20 cellular contexts compared by ENCODE assay signal in genomic region chr2:152650768-152651371, GRCh38.
A peak's percentile ranks its signal among the peaks of the same experiment; 100 is the strongest.
DNase-seq lines count a peak whose midpoint lies in the region; ATAC-seq, FAIRE-seq and TF ChIP-seq lines count a peak whose summit lies in the region.
"Had no signal": no experiment of that assay in that cellular context is flagged by ENCODE, and none has a peak within 500 bp of the region (broad histone marks: within the 10 kb centered on the region; RNA-seq: fewer than 3 reads in every experiment).

No MANE protein-coding gene starts in this region.

- H3K4me2 ChIP-seq in astrocyte (ENCODE audit: low read length) = no peak overlapping the region
- H3K4me2 ChIP-seq: KMS-11 had no signal

- TF ChIP-seq POLR2A in GM12891 (IDR thresholded peaks at IDR 0.05; ENCODE audit: low read depth, low read length) (0 out of 2 replicates have a peak, but pooled peaks have one; percentile 20), suprapubic skin (IDR thresholded peaks at IDR 0.05) (no peak)

- H3K27me3 Mint-ChIP-seq in activated CD4-positive, alpha-beta T cell treated with anti-CD3 and anti-CD28 coated beads for 36 hours = no peaks in the 10 kb centered on the region
- no peaks in the 10 kb centered on the region for H3K27me3 Mint-ChIP-seq in activated CD4-positive, alpha-beta T cell treated with anti-CD3 and anti-CD28 coated beads, Interleukin-2, amount 10 ng/mL, durations not matched to agents 24 days and 14 days
- no peaks in the 10 kb centered on the region for H3K27me3 Mint-ChIP-seq in astrocyte (ENCODE audit: low read depth, unreplicated experiment)
- no peaks in the 10 kb centered on the region for H3K27me3 Mint-ChIP-seq in naive B cell
- no peaks in the 10 kb centered on the region for H3K27me3 Mint-ChIP-seq in natural killer cell treated with Interleukin-12 subunit alpha and Interleukin-12 subunit beta and Interleukin-15 and Interleukin-18, amount 100 ng/mL, for 72 hours
- H3K27me3 Mint-ChIP-seq: CD4-positive, CD25-positive, alpha-beta regulatory T cell had no signal

- H3K4me3 ChIP-seq in astrocyte (ENCODE audit: insufficient read depth, low read depth, low read length) = no peak overlapping the region
- no peak overlapping the region for H3K4me3 ChIP-seq in suprapubic skin

- peaks cover 1% of the 10 kb centered on the region for H3K4me1 Mint-ChIP-seq in activated CD4-positive, alpha-beta T cell treated with anti-CD3 and anti-CD28 coated beads for 36 hours
- no peaks in the 10 kb centered on the region for H3K4me1 Mint-ChIP-seq in activated CD4-positive, alpha-beta T cell treated with anti-CD3 and anti-CD28 coated beads, Interleukin-2, amount 10 ng/mL, durations not matched to agents 24 days and 14 days
- H3K4me1 Mint-ChIP-seq in astrocyte (ENCODE audit: low read depth, unreplicated experiment) (peaks cover 9% of the 10 kb centered on the region), naive B cell (no peaks in the 10 kb centered on the region)
- H3K4me1 Mint-ChIP-seq in natural killer cell treated with Interleukin-12 subunit alpha and Interleukin-12 subunit beta and Interleukin-15 and Interleukin-18, amount 100 ng/mL, for 72 hours (ENCODE audit: low read depth in 2 of 2) = no peaks in the 10 kb centered on the region

- FAIRE-seq in GM12891 (lab: Jason Lieb, UNC) (peak; percentile 9), astrocyte (lab: Jason Lieb, UNC) (no peak)

- POLR2A ChIA-PET in activated CD4-positive, alpha-beta T cell treated with anti-CD3 and anti-CD28 coated beads for 36 hours (lab: Charles Lee) = no interaction called here

- H3K27ac ChIP-seq in astrocyte (ENCODE audit: low read depth, low read length) = no peak overlapping the region
- no peak overlapping the region for H3K27ac ChIP-seq in suprapubic skin
- H3K27ac ChIP-seq: 22Rv1, KMS-11 had no signal

- peaks cover 17% of the 10 kb centered on the region for H3K4me1 ChIP-seq in astrocyte (ENCODE audit: insufficient read depth, low read length)
- H3K4me1 ChIP-seq in suprapubic skin = peaks cover 26% of the 10 kb centered on the region
- H3K4me1 ChIP-seq: BE2C had no signal

- H3K36me3 ChIP-seq in astrocyte (ENCODE audit: insufficient read depth, low read length) = peaks cover 7% of the 10 kb centered on the region
- H3K36me3 ChIP-seq in suprapubic skin = peaks cover 32% of the 10 kb centered on the region
- H3K36me3 ChIP-seq: BE2C had no signal

- no peak overlapping the region for H3K4me3 Mint-ChIP-seq in activated CD4-positive, alpha-beta T cell treated with anti-CD3 and anti-CD28 coated beads for 36 hours
- no peak overlapping the region for H3K4me3 Mint-ChIP-seq in activated CD4-positive, alpha-beta T cell treated with anti-CD3 and anti-CD28 coated beads, Interleukin-2, amount 10 ng/mL, durations not matched to agents 24 days and 14 days
- H3K4me3 Mint-ChIP-seq in astrocyte (ENCODE audit: unreplicated experiment) (no peak overlapping the region), naive B cell (no peak overlapping the region)
- no peak overlapping the region for H3K4me3 Mint-ChIP-seq in natural killer cell treated with Interleukin-12 subunit alpha and Interleukin-12 subunit beta and Interleukin-15 and Interleukin-18, amount 100 ng/mL, for 72 hours
- H3K4me3 Mint-ChIP-seq: CD4-positive, CD25-positive, alpha-beta regulatory T cell had no signal

- DNase-seq in activated CD4-positive, alpha-beta T cell treated with anti-CD3 and anti-CD28 coated beads for 36 hours = no peak
- no peak for DNase-seq in activated CD4-positive, alpha-beta T cell treated with anti-CD3 and anti-CD28 coated beads, Interleukin-2, amount 10 ng/mL, durations not matched to agents 24 days and 14 days
- DNase-seq in GM12891 (ENCODE audit: insufficient read length, low spot score) (no peak), astrocyte (ENCODE audit: low read depth) (no peak), naive B cell (no peak), suprapubic skin (ENCODE audit: low spot score in 2 of 2) (no peak), 8988T (no peak)
- no peak for DNase-seq in natural killer cell treated with Interleukin-12 subunit alpha and Interleukin-12 subunit beta and Interleukin-15 and Interleukin-18, amount 100 ng/mL, for 72 hours (ENCODE audit: low spot score)
- DNase-seq: BE2C; CD4-positive, CD25-positive, alpha-beta regulatory T cell; COR-L47; GDM1; GOT3; NCI-H187; NCI-H2107; NCI-H510A; NCI-H774; SHP77 had no signal

- no peaks in the 10 kb centered on the region for H4K20me1 ChIP-seq in astrocyte (ENCODE audit: insufficient read depth, low read length)

- intact Hi-C loops in activated CD4-positive, alpha-beta T cell treated with anti-CD3 and anti-CD28 coated beads for 36 hours (cut with DNase I, micrococcal nuclease) = loop anchor here in 1 of 2 experiments (5.0 kb wide), 1 partner anchor 66 kb away; the partner anchor contains the start of genes ARL6IP6 and PRPF40A
- intact Hi-C loops in activated CD4-positive, alpha-beta T cell treated with anti-CD3 and anti-CD28 coated beads, Interleukin-2, amount 10 ng/mL, durations not matched to agents 24 days and 14 days (cut with micrococcal nuclease) = no loop called here

- H3K36me3 Mint-ChIP-seq in activated CD4-positive, alpha-beta T cell treated with anti-CD3 and anti-CD28 coated beads for 36 hours (ENCODE audit: low read depth) = peaks cover 21% of the 10 kb centered on the region
- peaks cover 32% of the 10 kb centered on the region for H3K36me3 Mint-ChIP-seq in activated CD4-positive, alpha-beta T cell treated with anti-CD3 and anti-CD28 coated beads, Interleukin-2, amount 10 ng/mL, durations not matched to agents 24 days and 14 days (ENCODE audit: low read depth)
- H3K36me3 Mint-ChIP-seq in astrocyte (ENCODE audit: low read depth, unreplicated experiment) = no peaks in the 10 kb centered on the region
- H3K36me3 Mint-ChIP-seq in naive B cell = peaks cover 0 to 8% of the 10 kb centered on the region in 2 donors
- H3K36me3 Mint-ChIP-seq in natural killer cell treated with Interleukin-12 subunit alpha and Interleukin-12 subunit beta and Interleukin-15 and Interleukin-18, amount 100 ng/mL, for 72 hours = no peaks in the 10 kb centered on the region

- H3K9me3 ChIP-seq in astrocyte (ENCODE audit: insufficient read depth, low read depth, low read length) (no peaks in the 10 kb centered on the region), suprapubic skin (no peaks in the 10 kb centered on the region)
- H3K9me3 ChIP-seq: BE2C had no signal

- no peak overlapping the region for H3K9ac ChIP-seq in astrocyte (ENCODE audit: low read length)
- H3K9ac ChIP-seq: KMS-11 had no signal

- no peaks in the 10 kb centered on the region for H3K9me3 Mint-ChIP-seq in activated CD4-positive, alpha-beta T cell treated with anti-CD3 and anti-CD28 coated beads for 36 hours (ENCODE audit: low read depth)
- H3K9me3 Mint-ChIP-seq in activated CD4-positive, alpha-beta T cell treated with anti-CD3 and anti-CD28 coated beads, Interleukin-2, amount 10 ng/mL, durations not matched to agents 24 days and 14 days = no peaks in the 10 kb centered on the region
- no peaks in the 10 kb centered on the region for H3K9me3 Mint-ChIP-seq in astrocyte (ENCODE audit: unreplicated experiment)
- no peaks in the 10 kb centered on the region for H3K9me3 Mint-ChIP-seq in naive B cell
- H3K9me3 Mint-ChIP-seq in natural killer cell treated with Interleukin-12 subunit alpha and Interleukin-12 subunit beta and Interleukin-15 and Interleukin-18, amount 100 ng/mL, for 72 hours = no peaks in the 10 kb centered on the region
- H3K9me3 Mint-ChIP-seq: CD4-positive, CD25-positive, alpha-beta regulatory T cell had no signal

- H3K79me2 ChIP-seq in astrocyte (ENCODE audit: insufficient read depth, low read length) = no peaks in the 10 kb centered on the region

- TF ChIP-seq CTCF in astrocyte (IDR thresholded peaks at IDR 0.05; ENCODE audit: insufficient read depth, low read depth, low read length) (no peak), suprapubic skin (IDR thresholded peaks at IDR 0.05) (no peak)

- CTCF ChIA-PET in activated CD4-positive, alpha-beta T cell treated with anti-CD3 and anti-CD28 coated beads for 36 hours (lab: Charles Lee) = no interaction called here

- 93% methylated on average over 6 of the region's 6 CpGs for WGBS in suprapubic skin

- peak overlapping the region; percentile 15 for H3K27ac Mint-ChIP-seq in activated CD4-positive, alpha-beta T cell treated with anti-CD3 and anti-CD28 coated beads for 36 hours
- no peak overlapping the region for H3K27ac Mint-ChIP-seq in activated CD4-positive, alpha-beta T cell treated with anti-CD3 and anti-CD28 coated beads, Interleukin-2, amount 10 ng/mL, durations not matched to agents 24 days and 14 days
- H3K27ac Mint-ChIP-seq in astrocyte (ENCODE audit: unreplicated experiment) (peak overlapping the region; percentile 66), naive B cell (peak overlapping the region in 4 of 6 donors; percentile 21 to 69 (median 56))
- no peak overlapping the region for H3K27ac Mint-ChIP-seq in natural killer cell treated with Interleukin-12 subunit alpha and Interleukin-12 subunit beta and Interleukin-15 and Interleukin-18, amount 100 ng/mL, for 72 hours

- no peak overlapping the region for H2AFZ ChIP-seq in astrocyte (ENCODE audit: low read depth, low read length)

- no peaks in the 10 kb centered on the region for H3K27me3 ChIP-seq in astrocyte (ENCODE audit: insufficient read depth, low read length)
- H3K27me3 ChIP-seq in suprapubic skin = no peaks in the 10 kb centered on the region
- H3K27me3 ChIP-seq: BE2C had no signal

- ATAC-seq in activated CD4-positive, alpha-beta T cell treated with anti-CD3 and anti-CD28 coated beads for 36 hours = no peak
- no peak for ATAC-seq in naive B cell (ENCODE audit: low read depth in 2 of 2)
- no peak for ATAC-seq in natural killer cell treated with Interleukin-12 subunit alpha and Interleukin-12 subunit beta and Interleukin-15 and Interleukin-18, amount 100 ng/mL, for 72 hours

- TF ChIP-seq EP300 in suprapubic skin (IDR thresholded peaks at IDR 0.05) = no peak

TF ChIP-seq in GM12891, 5 proteins besides CTCF, POLR2A, EP300 and RAD21:
- TF ChIP-seq POLR2AphosphoS5 (IDR thresholded peaks at IDR 0.05; ENCODE audit: low read depth, low read length) = peak; percentile 63; the same call in 1 of the 2 replicates
- TF ChIP-seq PAX5 (IDR thresholded peaks at IDR 0.05; ENCODE audit: insufficient read depth, low read length, severe bottlenecking) = no peak
- TF ChIP-seq SPI1 (IDR thresholded peaks at IDR 0.05; ENCODE audit: low read depth, low read length) = no peak
- no peak for TF ChIP-seq POU2F2 (IDR thresholded peaks at IDR 0.05; ENCODE audit: low read depth, low read length)
- TF ChIP-seq TAF1 (IDR thresholded peaks at IDR 0.05; ENCODE audit: low read depth, low read length) = no peak

Comparison
In these comparisons a context has a peak if more than half of its experiments do, and no peak if none do; other contexts are left out.
1. H3K27ac Mint-ChIP-seq: peak in activated CD4-positive, alpha-beta T cell treated with anti-CD3 and anti-CD28 coated beads for 36 hours (single experiment), astrocyte (single experiment) and naive B cell (4 of 6); none in activated CD4-positive, alpha-beta T cell treated with anti-CD3 and anti-CD28 coated beads, Interleukin-2, amount 10 ng/mL, durations not matched to agents 24 days and 14 days (single experiment) and natural killer cell treated with Interleukin-12 subunit alpha and Interleukin-12 subunit beta and Interleukin-15 and Interleukin-18, amount 100 ng/mL, for 72 hours (0 of 2).